In the genomic region with DNA sequence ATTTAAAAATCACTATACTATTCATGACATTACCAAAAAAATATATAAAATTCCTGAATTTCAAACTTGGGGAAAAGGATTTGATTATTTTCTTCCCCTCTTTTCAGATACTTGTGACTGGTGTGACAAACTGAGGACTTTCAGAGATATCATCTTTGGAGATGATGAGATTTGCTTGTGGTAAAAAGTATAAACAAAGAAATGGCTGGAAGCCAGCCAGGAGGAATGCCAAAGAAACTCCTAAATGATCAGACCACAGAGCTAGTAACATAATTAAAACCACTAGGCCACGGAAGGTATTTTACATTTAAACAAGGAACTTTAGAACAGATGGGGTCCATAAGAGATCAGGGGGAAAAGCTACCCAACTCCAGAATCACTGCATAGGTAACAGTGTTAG, we compare ENCODE assay signal across 14 cellular contexts. TPM values are rescaled to one million over a fixed set of nuclear protein-coding genes. Genes with fewer than 3 reads are reported as not detected.
DNase-seq lines count a peak whose midpoint lies in the region; ATAC-seq and TF ChIP-seq lines count a peak whose summit lies in the region.
"Had no signal": no experiment of that assay in that cellular context is flagged by ENCODE, and none has a peak within 500 bp of the region (broad histone marks: within the 10 kb centered on the region; RNA-seq: fewer than 3 reads in every experiment).

No MANE protein-coding gene starts in this region.

- H4K5ac ChIP-seq in IMR-90 (ENCODE audit: low read depth, low read length), result no peak overlapping the region

- H3K23ac ChIP-seq in IMR-90 (ENCODE audit: low read depth, low read length), result no peak overlapping the region

- no peak overlapping the region for H3K4ac ChIP-seq in IMR-90 (ENCODE audit: low read depth, low read length)

- BruUV-seq in IMR-90 (replicated peaks; lab: Mats Ljungman, UMichigan), result no TSS peak

- no peak overlapping the region for H2AK9ac ChIP-seq in IMR-90 (replicated peaks; ENCODE audit: low read depth, low read length, poor library complexity)

- H3K36me3 Mint-ChIP-seq in neural progenitor cell, result no peaks in the 10 kb centered on the region

- H3K9ac ChIP-seq in IMR-90 (ENCODE audit: low read depth, low read length) (no peak overlapping the region), parathyroid adenoma (no peak overlapping the region), neural progenitor cell (no peak overlapping the region)

- H3K9me1 ChIP-seq in IMR-90 (ENCODE audit: insufficient read depth, low read length), result no peaks in the 10 kb centered on the region; the same call in 1 of the 2 replicates

- H4K91ac ChIP-seq in IMR-90 (ENCODE audit: insufficient read depth, low read depth, low read length), result no peak overlapping the region

- no peaks in the 10 kb centered on the region for H3K36me3 ChIP-seq in IMR-90 (ENCODE audit: control insufficient read depth, insufficient read depth, low read length)
- no peaks in the 10 kb centered on the region for H3K36me3 ChIP-seq in parathyroid adenoma (ENCODE audit: control insufficient read depth, insufficient read depth, low read length)
- no peaks in the 10 kb centered on the region for H3K36me3 ChIP-seq in neural progenitor cell
- H3K36me3 ChIP-seq: suprapubic skin had no signal

- dilution Hi-C loops in IMR-90 (cut with HindIII; ENCODE audit: low sequenced_read_pairs, unreplicated experiment), result no loop called here

- H3K4me3 Mint-ChIP-seq in neural progenitor cell, result no peak overlapping the region

- H2BK5ac ChIP-seq in IMR-90 (ENCODE audit: low read depth, low read length, poor library complexity, severe bottlenecking), result no peak overlapping the region

- H2AFZ ChIP-seq in IMR-90 (replicated peaks; ENCODE audit: low read length, poor library complexity) (no peak overlapping the region), parathyroid adenoma (no peak overlapping the region), neural progenitor cell (replicated peaks) (no peak overlapping the region)

- no peak overlapping the region for H3K14ac ChIP-seq in IMR-90 (replicated peaks; ENCODE audit: low read depth, low read length)

- H3K27ac ChIP-seq in IMR-90 (ENCODE audit: insufficient read depth, low read length), result no peak overlapping the region
- H3K27ac ChIP-seq in parathyroid adenoma, result no peak overlapping the region
- no peak overlapping the region for H3K27ac ChIP-seq in neural progenitor cell
- H3K27ac ChIP-seq: esophagus squamous epithelium, RWPE1, suprapubic skin had no signal

- H3K4me2 ChIP-seq in IMR-90 (ENCODE audit: low read depth, low read length) (peak overlapping the region; percentile 44; the same call in 1 of the 2 replicates), parathyroid adenoma (ENCODE audit: low read length) (peak overlapping the region; percentile 28), neural progenitor cell (no peak overlapping the region)

- POLR2A ChIA-PET in IMR-90 (lab: Charles Lee; ENCODE audit: unreplicated experiment), result interaction anchor here (1.1 kb wide), 1 partner anchor 110 kb away, joined by 3 read pairs; no protein-coding TSS in a partner anchor

- H2BK15ac ChIP-seq in IMR-90 (ENCODE audit: low read depth, low read length), result no peak overlapping the region

- no peaks in the 10 kb centered on the region for H3K79me1 ChIP-seq in IMR-90 (ENCODE audit: low read depth in 1 of 2, low read length in 2 of 2)

- peaks cover 10% of the 10 kb centered on the region for H3K4me1 Mint-ChIP-seq in neural progenitor cell

- no peak overlapping the region for H2BK120ac ChIP-seq in IMR-90 (ENCODE audit: low read depth, low read length)

- no CpG with 5 or more reads among the region's 1 CpG for WGBS in IMR-90 (ENCODE audit: extremely low coverage in 2 of 2, insufficient read length in 1 of 2), 2 experiments

- no peaks in the 10 kb centered on the region for H3K9me3 Mint-ChIP-seq in neural progenitor cell

- CTCF ChIA-PET in IMR-90 (lab: Yijun Ruan, JAX), result interaction anchor here (0.7 to 1.6 kb wide), 4 partner anchors 74 to 232 kb away, joined by 3 to 4 read pairs (median 3); no protein-coding TSS in a partner anchor

- peak overlapping the region; percentile 52; the same call in 1 of the 2 replicates for H3K18ac ChIP-seq in IMR-90 (ENCODE audit: low read depth, low read length)

- peaks cover 2% of the 10 kb centered on the region for H3K4me1 ChIP-seq in IMR-90 (ENCODE audit: control insufficient read depth, insufficient read depth, low read length)
- H3K4me1 ChIP-seq in parathyroid adenoma, result peaks cover 2% of the 10 kb centered on the region
- H3K4me1 ChIP-seq in neural progenitor cell, result no peaks in the 10 kb centered on the region
- H3K4me1 ChIP-seq: esophagus squamous epithelium, suprapubic skin had no signal

- H3K27me3 Mint-ChIP-seq in neural progenitor cell (ENCODE audit: insufficient read depth, low read depth), result no peaks in the 10 kb centered on the region

- H3F3A ChIP-seq in neural progenitor cell (ENCODE audit: low read depth), result peaks cover 12% of the 10 kb centered on the region

- H3K27ac Mint-ChIP-seq in neural progenitor cell, result no peak overlapping the region

- H3K79me2 ChIP-seq in parathyroid adenoma (no peaks in the 10 kb centered on the region), neural progenitor cell (ENCODE audit: low read depth) (no peaks in the 10 kb centered on the region)

- H2AK5ac ChIP-seq in IMR-90 (ENCODE audit: low read depth, low read length), result no peak overlapping the region

- in situ Hi-C loops in IMR-90 (cut with MboI; ENCODE audit: low sequenced_read_pairs), result loop anchor here (5.0 kb wide), 1 partner anchor 576 kb away; no protein-coding TSS in a partner anchor

- no peak; the same call in 1 of the 2 replicates for TF ChIP-seq RAD21 in IMR-90 (IDR thresholded peaks at IDR 0.05; ENCODE audit: low read length)

- no peak overlapping the region for H2BK20ac ChIP-seq in IMR-90 (ENCODE audit: low read depth, low read length)

- H3K27me3 ChIP-seq in IMR-90 (ENCODE audit: control insufficient read depth, insufficient read depth, low read length), result no peaks in the 10 kb centered on the region
- H3K27me3 ChIP-seq in parathyroid adenoma (ENCODE audit: control insufficient read depth, insufficient read depth, low read length), result no peaks in the 10 kb centered on the region
- no peaks in the 10 kb centered on the region for H3K27me3 ChIP-seq in neural progenitor cell
- H3K27me3 ChIP-seq: esophagus squamous epithelium, suprapubic skin had no signal

- 0 out of 2 replicates have a peak, but pooled peaks have one; percentile 17 for ATAC-seq in IMR-90 (ENCODE audit: low read depth)

- no peaks in the 10 kb centered on the region for H4K20me1 ChIP-seq in IMR-90 (ENCODE audit: insufficient read depth, low read length)
- no peaks in the 10 kb centered on the region for H4K20me1 ChIP-seq in neural progenitor cell (ENCODE audit: low read depth)

- no peak for TF ChIP-seq POLR2A in IMR-90 (IDR thresholded peaks at IDR 0.05; ENCODE audit: low read depth, low read length)

- H3K9me3 ChIP-seq in IMR-90 (ENCODE audit: control insufficient read depth, insufficient read depth, low read length) (no peaks in the 10 kb centered on the region), parathyroid adenoma (ENCODE audit: control insufficient read depth, low read length) (no peaks in the 10 kb centered on the region), neural progenitor cell (ENCODE audit: low read depth) (no peaks in the 10 kb centered on the region)
- H3K9me3 ChIP-seq: esophagus squamous epithelium, suprapubic skin had no signal

- no peak overlapping the region for H4K8ac ChIP-seq in IMR-90 (ENCODE audit: low read depth in 2 of 2, low read length in 2 of 2)

- no peak overlapping the region for H3K56ac ChIP-seq in IMR-90 (ENCODE audit: extremely low read depth, insufficient read depth, low read length)

- intact Hi-C loops in IMR-90 (cut with micrococcal nuclease), result no loop called here

- TF ChIP-seq CTCF in IMR-90 (conservative IDR thresholded peaks at IDR 0.05; ENCODE audit: low read depth, low read length) (no peak), choroid plexus epithelial cell (conservative IDR thresholded peaks at IDR 0.05; ENCODE audit: low read depth, low read length) (no peak), parathyroid adenoma (IDR thresholded peaks at IDR 0.05) (no peak), neural progenitor cell (IDR thresholded peaks at IDR 0.05) (no peak)

- DNase-seq in DMS 273 (lab: John Stamatoyannopoulos, UW; ENCODE audit: unreplicated experiment) (peak; percentile 34), IMR-90 (peak; percentile 61), choroid plexus epithelial cell (ENCODE audit: low read depth) (peak; percentile 74), NCI-H1930 (lab: John Stamatoyannopoulos, UW) (no peak), neural progenitor cell (ENCODE audit: low spot score) (no peak)
- no peak for DNase-seq in activated T-cell treated with anti-CD3 and anti-CD28 coated beads, Interleukin-2, amount 50 U/mL, for 48 hours
- DNase-seq: activated effector memory CD4-positive, alpha-beta T cell treated with Interleukin-2 at 50 U/mL for 16 hours; esophagus squamous epithelium; GOT3; NCI-H1048; NCI-H510A had no signal

- H3K4me3 ChIP-seq in IMR-90 (ENCODE audit: insufficient read depth, low read depth, low read length), result no peak overlapping the region
- H3K4me3 ChIP-seq in choroid plexus epithelial cell (ENCODE audit: low read depth, low read length), result no peak overlapping the region
- no peak overlapping the region for H3K4me3 ChIP-seq in parathyroid adenoma (ENCODE audit: low read depth, low read length)
- H3K4me3 ChIP-seq in neural progenitor cell, result no peak overlapping the region
- H3K4me3 ChIP-seq: esophagus squamous epithelium, suprapubic skin had no signal

TF ChIP-seq in IMR-90, 13 proteins besides CTCF, POLR2A, EP300 and RAD21 (continues in another document):
- no peak for TF ChIP-seq MAFK (IDR thresholded peaks at IDR 0.05; ENCODE audit: low read depth, low read length)
- TF ChIP-seq, protein P1, sequence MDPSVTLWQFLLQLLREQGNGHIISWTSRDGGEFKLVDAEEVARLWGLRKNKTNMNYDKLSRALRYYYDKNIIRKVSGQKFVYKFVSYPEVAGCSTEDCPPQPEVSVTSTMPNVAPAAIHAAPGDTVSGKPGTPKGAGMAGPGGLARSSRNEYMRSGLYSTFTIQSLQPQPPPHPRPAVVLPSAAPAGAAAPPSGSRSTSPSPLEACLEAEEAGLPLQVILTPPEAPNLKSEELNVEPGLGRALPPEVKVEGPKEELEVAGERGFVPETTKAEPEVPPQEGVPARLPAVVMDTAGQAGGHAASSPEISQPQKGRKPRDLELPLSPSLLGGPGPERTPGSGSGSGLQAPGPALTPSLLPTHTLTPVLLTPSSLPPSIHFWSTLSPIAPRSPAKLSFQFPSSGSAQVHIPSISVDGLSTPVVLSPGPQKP (IDR thresholded peaks at IDR 0.05; ENCODE audit: borderline replicate concordance, low read depth, low read length), result no peak

RNA-seq across cellular contexts. Expression of a gene that starts 58.7 kb away (rescaled TPM):
- total RNA-seq in IMR-90 (2012; rRNA removed), result 17.9 and 42.2 TPM in 2 replicates
- polyA plus RNA-seq in IMR-90 (2012; rRNA removed), result 5.8 and 9.0 TPM in 2 replicates
- 1.3 and 1.6 TPM in 2 replicates for polyA plus RNA-seq in IMR-90 (2012; cell fraction: cytosol; rRNA removed)
- polyA plus RNA-seq in IMR-90 (2012; cell fraction: nucleus; rRNA removed; ENCODE audit: low replicate concordance), result 0.71 and 5.9 TPM in 2 replicates
- 37.5 and 48.9 TPM in 2 replicates for total RNA-seq in neural progenitor cell (ENCODE audit: low replicate concordance)

RNA-seq across cellular contexts. Expression of a gene that starts 58.9 kb away (rescaled TPM):
- total RNA-seq in IMR-90 (2012; rRNA removed) (45.5 and 52.5 TPM in 2 replicates), neural progenitor cell (ENCODE audit: low replicate concordance) (27.9 and 40.9 TPM in 2 replicates)
- polyA plus RNA-seq in IMR-90 (2012; rRNA removed), result 9.5 and 14.4 TPM in 2 replicates
- 2.4 and 3.0 TPM in 2 replicates for polyA plus RNA-seq in IMR-90 (2012; cell fraction: cytosol; rRNA removed)
- polyA plus RNA-seq in IMR-90 (2012; cell fraction: nucleus; rRNA removed; ENCODE audit: low replicate concordance), result 9.0 and 35.8 TPM in 2 replicates

Comparison
In these comparisons a context has a peak if more than half of its experiments do, and no peak if none do; other contexts are left out.
1. DNase-seq: peak in DMS 273 (single experiment), IMR-90 (single experiment) and choroid plexus epithelial cell (single experiment); none in activated T-cell treated with anti-CD3 and anti-CD28 coated beads, Interleukin-2, amount 50 U/mL, for 48 hours (0 of 2), NCI-H1930 (0 of 2) and neural progenitor cell (single experiment).